16 cellular contexts compared by ENCODE assay signal in the genomic region with DNA sequence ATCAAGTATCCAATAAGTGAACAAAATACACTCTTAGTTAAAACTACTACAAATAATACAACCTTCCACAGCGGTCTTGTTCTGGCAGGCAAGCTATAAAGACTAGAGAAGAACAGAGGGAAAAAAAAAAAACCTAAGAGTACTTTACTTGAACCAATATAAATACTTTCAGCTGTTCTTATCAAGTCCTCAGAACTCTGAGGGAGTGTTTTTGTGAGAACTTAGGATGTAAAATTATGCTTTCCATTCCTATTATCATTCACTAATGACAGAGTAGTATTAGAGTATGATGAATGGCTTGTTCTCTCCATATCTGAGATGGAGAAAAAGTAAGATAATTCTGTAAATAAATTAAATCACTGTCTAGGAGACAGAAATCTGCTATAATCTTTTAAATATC.
DNase-seq lines count a peak whose midpoint lies in the region; ATAC-seq and TF ChIP-seq lines count a peak whose summit lies in the region.
"Had no signal": no experiment of that assay in that cellular context is flagged by ENCODE, and none has a peak within 500 bp of the region (broad histone marks: within the 10 kb centered on the region; RNA-seq: fewer than 3 reads in every experiment).

No MANE protein-coding gene starts in this region.

- intact Hi-C loops in left lung (cut with DNase I) = no loop called here

- H3K27ac ChIP-seq in SK-N-SH (ENCODE audit: low read depth in 2 of 2, low read length in 1 of 2) (no peak overlapping the region), left lung (no peak overlapping the region)
- H3K27ac ChIP-seq: 22Rv1; A549; BLaER1 treated with 17β-estradiol and CSF1 and Interleukin-3, amounts not matched to agents 10 nM and 100 nM; C4-2B had no signal

- peaks cover 15% of the 10 kb centered on the region; the same call in 1 of the 2 replicates for H3K79me2 ChIP-seq in SK-N-SH (ENCODE audit: insufficient read depth)

- H3K9ac ChIP-seq in SK-N-SH = no peak overlapping the region
- H3K9ac ChIP-seq: BLaER1 treated with 17β-estradiol and CSF1 and Interleukin-3, amounts not matched to agents 10 nM and 100 nM had no signal

- no peaks in the 10 kb centered on the region for H3F3A ChIP-seq in SK-N-SH (replicated peaks; ENCODE audit: insufficient read depth)

- TF ChIP-seq RAD21 in SK-N-SH (IDR thresholded peaks at IDR 0.05; ENCODE audit: low read length) = no peak

- no peak for ATAC-seq in SK-N-SH treated with all-trans-retinoic acid at 6 μM for 48 hours
- ATAC-seq in left lung = peak; percentile 76
- ATAC-seq: A549; CD8-positive, alpha-beta T cell had no signal

- no peaks in the 10 kb centered on the region for H3K4me1 ChIP-seq in SK-N-SH (ENCODE audit: control insufficient read depth in 1 of 2, insufficient read depth in 2 of 2, low read depth in 1 of 2, low read length in 1 of 2)
- H3K4me1 ChIP-seq in left lung = no peaks in the 10 kb centered on the region
- H3K4me1 ChIP-seq: A549; BLaER1 treated with 17β-estradiol and CSF1 and Interleukin-3, amounts not matched to agents 10 nM and 100 nM had no signal

- POLR2A ChIA-PET in SK-N-SH (lab: Yijun Ruan, JAX) = no interaction called here

- TF ChIP-seq EP300 in SK-N-SH (IDR thresholded peaks at IDR 0.05; ENCODE audit: borderline replicate concordance in 1 of 2, low read depth in 1 of 2, low read length in 1 of 2) = no peak

- H3K4me3 ChIP-seq in SK-N-SH (ENCODE audit: low read depth in 2 of 2, low read length in 1 of 2) (no peak overlapping the region), left lung (no peak overlapping the region)
- H3K4me3 ChIP-seq: A549; BLaER1 treated with 17β-estradiol and CSF1 and Interleukin-3, amounts not matched to agents 10 nM and 100 nM had no signal

- H3K9me3 ChIP-seq in SK-N-SH (no peaks in the 10 kb centered on the region), left lung (no peaks in the 10 kb centered on the region)
- H3K9me3 ChIP-seq: A549 had no signal

- H2AFZ ChIP-seq in SK-N-SH (ENCODE audit: low read depth) = no peak overlapping the region

- 0 out of 2 replicates have a peak, but pooled peaks cover 3% of the 10 kb centered on the region for H4K20me1 ChIP-seq in SK-N-SH (ENCODE audit: insufficient read depth)

- no peaks in the 10 kb centered on the region for H3K9me2 ChIP-seq in SK-N-SH

- DNase-seq in SK-N-SH (no peak), left lung (no peak), NCI-H1092 (lab: John Stamatoyannopoulos, UW) (no peak), medulla oblongata (ENCODE audit: extremely low spot score) (no peak)
- DNase-seq: AML-193; Caco-2; Calu3; CD4-positive, alpha-beta T cell; CD8-positive, alpha-beta T cell; DMS79 treated with DMSO at 0.1 percent for 48 hours; GF-D8 had no signal

- no peaks in the 10 kb centered on the region for H3K27me3 ChIP-seq in SK-N-SH (ENCODE audit: insufficient read depth)
- H3K27me3 ChIP-seq in left lung = no peaks in the 10 kb centered on the region
- H3K27me3 ChIP-seq: BLaER1 treated with 17β-estradiol and CSF1 and Interleukin-3, amounts not matched to agents 10 nM and 100 nM had no signal

- CTCF ChIA-PET in SK-N-SH (lab: Yijun Ruan, JAX) = interaction anchor here (0.7 to 16.7 kb wide), 6 partner anchors 8 to 1036 kb away, joined by 3 to 206 read pairs (median 4); no protein-coding TSS in a partner anchor

- H3K36me3 ChIP-seq in SK-N-SH (replicated peaks in 1 of 2; ENCODE audit: control insufficient read depth in 1 of 2, insufficient read depth in 2 of 2, low read length in 1 of 2) (peaks cover 54% of the 10 kb centered on the region in 2 experiments), left lung (peaks cover 0 to 47% of the 10 kb centered on the region in 2 donors)

- no peak overlapping the region for H3K4me2 ChIP-seq in SK-N-SH
- H3K4me2 ChIP-seq: A549; BLaER1 treated with 17β-estradiol and CSF1 and Interleukin-3, amounts not matched to agents 10 nM and 100 nM had no signal

- no peak for TF ChIP-seq CTCF in SK-N-SH (IDR thresholded peaks at IDR 0.05)
- TF ChIP-seq CTCF in left lung (IDR thresholded peaks at IDR 0.05) = no peak

- 94% methylated on average over 1 of the region's 1 CpG for WGBS in SK-N-SH (ENCODE audit: low lambda C conversion rate)

TF ChIP-seq in SK-N-SH treated with all-trans-retinoic acid at 6 μM for 48 hours, 23 proteins besides CTCF, POLR2A, EP300 and RAD21 (continues in another document):
- no peak for TF ChIP-seq CREB5 (CRISPR knock-in tag; IDR thresholded peaks at IDR 0.05; ENCODE audit: low read depth)
- no peak for TF ChIP-seq POU6F1 (CRISPR knock-in tag; IDR thresholded peaks at IDR 0.05; ENCODE audit: borderline replicate concordance, low read depth)
- peak; percentile 74 for TF ChIP-seq ISL1 (CRISPR knock-in tag; IDR thresholded peaks at IDR 0.05)
- no peak for TF ChIP-seq SNAI2 (CRISPR knock-in tag; IDR thresholded peaks at IDR 0.05)

TF ChIP-seq in SK-N-SH, 30 proteins besides CTCF, POLR2A, EP300 and RAD21:
- TF ChIP-seq FOSL2 (IDR thresholded peaks at IDR 0.05; ENCODE audit: borderline replicate concordance, low read depth) = no peak
- TF ChIP-seq EZH2phosphoT487 (IDR thresholded peaks at IDR 0.05; ENCODE audit: borderline replicate concordance, low read depth) = no peak
- no peak for TF ChIP-seq PBX3 (IDR thresholded peaks at IDR 0.05)
- TF ChIP-seq IRF3 (IDR thresholded peaks at IDR 0.05; ENCODE audit: low read depth, low read length) = no peak
- TF ChIP-seq RXRA (IDR thresholded peaks at IDR 0.05; ENCODE audit: borderline replicate concordance, low read depth) = no peak
